Comparison of ENCODE assay signal across 20 cellular contexts in the genomic region with DNA sequence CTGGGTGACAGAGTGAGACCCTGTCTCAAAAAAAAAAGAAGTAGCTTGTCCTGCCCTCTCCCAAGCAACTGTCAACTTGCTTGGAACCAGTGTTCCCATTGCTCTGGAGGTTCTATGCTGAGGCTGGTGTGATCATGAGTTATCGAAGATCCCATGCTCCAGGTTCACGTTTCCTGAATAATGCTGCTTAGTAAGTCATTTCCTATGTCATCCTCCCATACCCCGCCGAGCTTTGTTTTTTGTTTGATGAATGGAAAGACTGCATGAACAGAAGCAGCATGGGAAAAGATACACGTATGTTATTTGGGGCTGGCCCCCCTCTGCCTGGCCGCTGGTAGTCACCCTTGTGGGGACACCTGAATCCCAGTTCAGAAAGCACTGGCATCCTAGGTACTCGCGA. TPM values are rescaled to one million over a fixed set of nuclear protein-coding genes. Genes with fewer than 3 reads are reported as not detected.
A peak's percentile ranks its signal among the peaks of the same experiment; 100 is the strongest.
DNase-seq lines count a peak whose midpoint lies in the region; ATAC-seq, FAIRE-seq and TF ChIP-seq lines count a peak whose summit lies in the region.
"Had no signal": no experiment of that assay in that cellular context is flagged by ENCODE, and none has a peak within 500 bp of the region (broad histone marks: within the 10 kb centered on the region; RNA-seq: fewer than 3 reads in every experiment).

No MANE protein-coding gene starts in this region.

- H3K4me3 ChIP-seq in coronary artery = no peak overlapping the region
- H3K4me3 ChIP-seq: BLaER1 treated with 17β-estradiol and CSF1 and Interleukin-3, amounts not matched to agents 10 nM and 100 nM had no signal

- peak overlapping the region; percentile 15 for H3K27ac Mint-ChIP-seq in stimulated activated naive B cell treated with anti-CD40 and anti-IgM and Interleukin-4, amounts not matched to agents 10 μg/mL and 1 μg/mL and 100 μg/mL, for 72 hours
- H3K27ac Mint-ChIP-seq: CD4-positive, alpha-beta T cell; CD8-positive, alpha-beta T cell had no signal

- no peaks in the 10 kb centered on the region for H3K9me3 Mint-ChIP-seq in stimulated activated naive B cell treated with anti-CD40 and anti-IgM and Interleukin-4, amounts not matched to agents 10 μg/mL and 1 μg/mL and 100 μg/mL, for 72 hours
- H3K9me3 Mint-ChIP-seq: CD4-positive, alpha-beta T cell; CD8-positive, alpha-beta T cell had no signal

- no peak for FAIRE-seq in frontal cortex (lab: Jason Lieb, UNC)
- FAIRE-seq: A204.1, D721Med, G401.6, GM19239 had no signal

- no peak for ATAC-seq in stimulated activated naive B cell treated with anti-CD40 and anti-IgM and Interleukin-4, amounts not matched to agents 10 μg/mL and 1 μg/mL and 100 μg/mL, for 72 hours (replicated peaks)
- ATAC-seq: CD8-positive, alpha-beta T cell had no signal

- H3K4me1 Mint-ChIP-seq in stimulated activated naive B cell treated with anti-CD40 and anti-IgM and Interleukin-4, amounts not matched to agents 10 μg/mL and 1 μg/mL and 100 μg/mL, for 72 hours = peaks cover 31 to 48% of the 10 kb centered on the region in 2 donors

- no peaks in the 10 kb centered on the region for H3K27me3 Mint-ChIP-seq in stimulated activated naive B cell treated with anti-CD40 and anti-IgM and Interleukin-4, amounts not matched to agents 10 μg/mL and 1 μg/mL and 100 μg/mL, for 72 hours
- H3K27me3 Mint-ChIP-seq: CD4-positive, alpha-beta T cell had no signal

- H3K4me3 Mint-ChIP-seq in stimulated activated naive B cell treated with anti-CD40 and anti-IgM and Interleukin-4, amounts not matched to agents 10 μg/mL and 1 μg/mL and 100 μg/mL, for 72 hours = no peak overlapping the region
- H3K4me3 Mint-ChIP-seq: CD4-positive, alpha-beta T cell; CD8-positive, alpha-beta T cell had no signal

- DNase-seq in dermis blood vessel endothelial cell = peak; percentile 51
- peak; percentile 50 to 86 for DNase-seq in lung microvascular endothelial cell (ENCODE audit: low read depth in 2 of 2)
- DNase-seq in stimulated activated naive B cell treated with anti-CD40 and anti-IgM and Interleukin-4, amounts not matched to agents 10 μg/mL and 1 μg/mL and 100 μg/mL, for 72 hours = no peak
- no peak for DNase-seq in frontal cortex (ENCODE audit: low spot score in 2 of 2)
- no peak for DNase-seq in coronary artery (ENCODE audit: low spot score)
- DNase-seq in HCEC 1CT = no peak
- DNase-seq: 8988T; ACHN; Caco-2; Calu3; CD4-positive, alpha-beta T cell; CD8-positive, alpha-beta T cell; DMS79 treated with DMSO at 0.1 percent for 48 hours; GF-D8 had no signal

- H3K27ac ChIP-seq in coronary artery = no peak overlapping the region
- H3K27ac ChIP-seq: C4-2B had no signal

- H3K36me3 Mint-ChIP-seq in stimulated activated naive B cell treated with anti-CD40 and anti-IgM and Interleukin-4, amounts not matched to agents 10 μg/mL and 1 μg/mL and 100 μg/mL, for 72 hours = peaks cover 12 to 34% of the 10 kb centered on the region in 2 donors

- TF ChIP-seq CTCF in coronary artery (IDR thresholded peaks at IDR 0.05) = no peak

RNA-seq across cellular contexts. Expression of a gene that starts 11.3 kb away (rescaled TPM):
- 4.4 and 4.5 TPM in 2 replicates for total RNA-seq in dermis blood vessel endothelial cell
- 2.8 and 3.0 TPM in 2 replicates for total RNA-seq in lung microvascular endothelial cell
- 10.2 TPM for total RNA-seq in frontal cortex

RNA-seq across cellular contexts. Expression of a gene that starts 41.7 kb away (rescaled TPM):
- total RNA-seq in dermis blood vessel endothelial cell = 50.2 and 72.1 TPM in 2 replicates
- 32.3 and 49.8 TPM in 2 replicates for total RNA-seq in lung microvascular endothelial cell
- total RNA-seq in frontal cortex = 56.3 TPM

RNA-seq across cellular contexts. Expression of a gene that starts 41.8 kb away (rescaled TPM):
- 22.0 and 24.8 TPM in 2 replicates for total RNA-seq in dermis blood vessel endothelial cell
- total RNA-seq in lung microvascular endothelial cell = 8.1 and 14.7 TPM in 2 replicates
- 90.5 TPM for total RNA-seq in frontal cortex

Comparison
In these comparisons a context has a peak if more than half of its experiments do, and no peak if none do; other contexts are left out.
1. DNase-seq: peak in dermis blood vessel endothelial cell (single experiment) and lung microvascular endothelial cell (2 of 2); none in stimulated activated naive B cell treated with anti-CD40 and anti-IgM and Interleukin-4, amounts not matched to agents 10 μg/mL and 1 μg/mL and 100 μg/mL, for 72 hours (single experiment), frontal cortex (0 of 2), coronary artery (single experiment) and HCEC 1CT (single experiment).